ENCODE assay signal across 27 cellular contexts in the genomic region with DNA sequence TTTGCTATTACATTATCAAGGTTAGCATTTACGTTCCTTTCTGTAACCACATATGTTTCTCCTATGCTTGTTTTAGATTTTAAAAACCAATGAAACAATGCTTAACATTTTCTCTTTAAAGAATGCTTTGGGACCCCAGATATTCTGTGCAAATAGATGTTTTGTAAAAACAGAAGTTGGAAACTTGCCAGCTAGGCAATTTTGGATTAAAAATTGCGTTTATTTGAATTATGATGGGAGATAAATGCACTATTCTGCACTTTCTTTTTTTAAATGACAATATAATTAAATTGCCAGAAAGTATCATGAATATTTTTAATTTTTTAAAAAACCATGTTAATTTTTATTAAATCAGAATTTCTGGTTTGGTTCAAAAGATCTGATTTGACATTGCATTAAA.
"Had no signal": no experiment of that assay in that cellular context is flagged by ENCODE, and none has a peak within 500 bp of the region (broad histone marks: within the 10 kb centered on the region; RNA-seq: fewer than 3 reads in every experiment).

No MANE protein-coding gene starts in this region.

- H3K36me3 ChIP-seq: left lung, lower lobe of right lung, pancreas, prostate gland, sigmoid colon, tibial nerve, uterus had no signal

- FAIRE-seq: keratinocyte, pancreas, small intestine had no signal

- H3K4me2 ChIP-seq: hepatocyte had no signal

- H3K4me1 ChIP-seq: left lung, lower lobe of right lung, pancreas, prostate gland, sigmoid colon, tibial nerve, uterus had no signal

- ATAC-seq: left colon; left lung; lower lobe of right lung; naive thymus-derived CD8-positive, alpha-beta T cell; pancreas; right cardiac atrium; stimulated activated memory B cell treated with anti-CD40 and anti-IgM and Interleukin-4, amounts not matched to agents 10 μg/mL and 1 μg/mL and 100 μg/mL, for 72 hours; stimulated activated naive CD8-positive, alpha-beta T cell treated with anti-CD3 and anti-CD28 coated beads, Interleukin-15, amount 100 ng/mL, for 72 hours had no signal

- H3K79me2 ChIP-seq: hepatocyte had no signal

- H2AFZ ChIP-seq: hepatocyte had no signal

- H3K4me3 ChIP-seq: hepatocyte, left lung, lower lobe of right lung, pancreas, prostate gland, sigmoid colon, tibial nerve, uterus had no signal

- H3K9me3 ChIP-seq: lower lobe of right lung, pancreas, prostate gland, sigmoid colon, tibial nerve, uterus had no signal

- DNase-seq: kidney glomerular epithelial cell; left colon; left lung; lower lobe of right lung; mammary epithelial cell; mesenchymal stem cell; naive thymus-derived CD8-positive, alpha-beta T cell; nucleus accumbens; pancreas; posterior cingulate gyrus; retina; right cardiac atrium; sigmoid colon; small intestine; stimulated activated CD4-positive, alpha-beta T cell treated with anti-CD3 and anti-CD28 coated beads, Interleukin-1b, Interleukin-23, amount 100 ng/mL, for 48 hours; stimulated activated CD4-positive, alpha-beta T cell treated with anti-CD3 and anti-CD28 coated beads, Interleukin-2, amount 100 ng/mL, for 48 hours; stimulated activated CD4-positive, alpha-beta T cell treated with anti-CD3 and anti-CD28 coated beads, Interleukin-4, amount 100 ng/mL, for 4 hours; stimulated activated CD8-positive, alpha-beta memory T cell treated with anti-CD3 and anti-CD28 coated beads, Interleukin-4, amount 100 ng/mL, for 48 hours; stimulated activated naive CD4-positive, alpha-beta T cell treated with Interleukin-2 at 50 U/mL for 16 hours; stimulated activated naive CD8-positive, alpha-beta T cell treated with anti-CD3 and anti-CD28 coated beads, Interleukin-15, amount 100 ng/mL, for 72 hours; substantia nigra; uterus had no signal

- H3K27me3 ChIP-seq: hepatocyte, left lung, pancreas, sigmoid colon, tibial nerve, uterus had no signal

- H3K27ac ChIP-seq: hepatocyte, left lung, lower lobe of right lung, pancreas, prostate gland, sigmoid colon, tibial nerve, uterus had no signal
